In genomic region chr17:6100891-6101290, GRCh38 we compare ENCODE assay signal across 1 cellular context.
TF ChIP-seq lines count a peak whose summit lies in the region.

No MANE protein-coding gene starts in this region.

TF ChIP-seq in GM23338, 12 proteins besides CTCF, POLR2A, EP300 and RAD21 (continued from another document):
- TF ChIP-seq ZNF462 (CRISPR knock-in tag; IDR thresholded peaks at IDR 0.05) (no peak), EZH2 (IDR thresholded peaks at IDR 0.05; ENCODE audit: low read depth, unreplicated experiment) (no peak), JUNB (IDR thresholded peaks at IDR 0.05; ENCODE audit: unreplicated experiment) (no peak), EZH2phosphoT487 (IDR thresholded peaks at IDR 0.05; ENCODE audit: unreplicated experiment) (no peak), ZNF114 (CRISPR knock-in tag; IDR thresholded peaks at IDR 0.05) (no peak), CREB1 (CRISPR knock-in tag; IDR thresholded peaks at IDR 0.05; ENCODE audit: low read depth) (no peak), ZNF331 (CRISPR knock-in tag; IDR thresholded peaks at IDR 0.05; ENCODE audit: low read depth) (no peak), POLR2AphosphoS5 (IDR thresholded peaks at IDR 0.05; ENCODE audit: low read depth) (no peak), ETS1 (IDR thresholded peaks at IDR 0.05) (no peak)
